24 cellular contexts compared by ENCODE assay signal in genomic region chr7:12152196-12152918, GRCh38.
"Had no signal": no experiment of that assay in that cellular context is flagged by ENCODE, and none has a peak within 500 bp of the region (broad histone marks: within the 10 kb centered on the region; RNA-seq: fewer than 3 reads in every experiment).

No MANE protein-coding gene starts in this region.

- H3K27me3 Mint-ChIP-seq: activated naive CD4-positive, alpha-beta T cell treated with anti-CD3 and anti-CD28 coated beads, Interleukin-2, amount 10 ng/mL, durations not matched to agents 7 days and 5 days; activated naive CD8-positive, alpha-beta T cell treated with anti-CD3 and anti-CD28 coated beads, Interleukin-2, amount 50 U/mL, for 24 hours had no signal

- H3K4me1 Mint-ChIP-seq: activated CD4-positive, alpha-beta T cell treated with anti-CD3 and anti-CD28 coated beads, Interleukin-2, amount 10 ng/mL, durations not matched to agents 24 days and 14 days; activated naive CD8-positive, alpha-beta T cell treated with anti-CD3 and anti-CD28 coated beads, Interleukin-2, amount 50 U/mL, for 24 hours; brain had no signal

- H3K27me3 ChIP-seq: neutrophil, stomach, upper lobe of left lung had no signal

- H3K27ac Mint-ChIP-seq: activated CD4-positive, alpha-beta T cell treated with anti-CD3 and anti-CD28 coated beads, Interleukin-2, amount 10 ng/mL, durations not matched to agents 24 days and 14 days; activated CD8-positive, alpha-beta T cell treated with anti-CD3 and anti-CD28 coated beads, Interleukin-2, amount 10 ng/mL, durations not matched to agents 7 days and 5 days; activated naive CD4-positive, alpha-beta T cell treated with anti-CD3 and anti-CD28 coated beads, Interleukin-2, amount 10 ng/mL, durations not matched to agents 7 days and 5 days; activated naive CD8-positive, alpha-beta T cell treated with anti-CD3 and anti-CD28 coated beads, Interleukin-2, amount 50 U/mL, for 24 hours; brain; naive thymus-derived CD4-positive, alpha-beta T cell; stimulated activated effector memory CD8-positive, alpha-beta T cell treated with anti-CD3 and anti-CD28 coated beads, Interleukin-12 subunit alpha, Interleukin-12 subunit beta, amount 100 ng/mL, for 72 hours; T-cell had no signal

- H3K4me3 Mint-ChIP-seq: activated CD4-positive, alpha-beta T cell treated with anti-CD3 and anti-CD28 coated beads, Interleukin-2, amount 10 ng/mL, durations not matched to agents 24 days and 14 days; activated CD8-positive, alpha-beta T cell treated with anti-CD3 and anti-CD28 coated beads, Interleukin-2, amount 10 ng/mL, durations not matched to agents 7 days and 5 days; activated naive CD4-positive, alpha-beta T cell treated with anti-CD3 and anti-CD28 coated beads, Interleukin-2, amount 10 ng/mL, durations not matched to agents 7 days and 5 days; activated naive CD8-positive, alpha-beta T cell treated with anti-CD3 and anti-CD28 coated beads, Interleukin-2, amount 50 U/mL, for 24 hours; activated T-cell treated with anti-CD3 and anti-CD28 coated beads, Interleukin-2, amount 50 U/mL, for 4 hours; brain; naive thymus-derived CD4-positive, alpha-beta T cell; stimulated activated effector memory CD8-positive, alpha-beta T cell treated with anti-CD3 and anti-CD28 coated beads, Interleukin-12 subunit alpha, Interleukin-12 subunit beta, amount 100 ng/mL, for 72 hours; T-cell had no signal

- H3K4me3 ChIP-seq: coronary artery, stomach, thoracic aorta, upper lobe of left lung had no signal

- H3K27ac ChIP-seq: coronary artery, neutrophil, parathyroid adenoma, stomach, thoracic aorta, upper lobe of left lung had no signal

- H2AFZ ChIP-seq: parathyroid adenoma had no signal

- H3K36me3 Mint-ChIP-seq: activated naive CD4-positive, alpha-beta T cell treated with anti-CD3 and anti-CD28 coated beads, Interleukin-2, amount 10 ng/mL, durations not matched to agents 7 days and 5 days; brain; naive thymus-derived CD4-positive, alpha-beta T cell; stimulated activated effector memory CD8-positive, alpha-beta T cell treated with anti-CD3 and anti-CD28 coated beads, Interleukin-12 subunit alpha, Interleukin-12 subunit beta, amount 100 ng/mL, for 72 hours; T-cell had no signal

- H3K4me1 ChIP-seq: parathyroid adenoma, stomach, upper lobe of left lung had no signal

- FAIRE-seq: frontal cortex had no signal

- H3K79me2 ChIP-seq: parathyroid adenoma had no signal

- DNase-seq: activated CD4-positive, alpha-beta T cell treated with anti-CD3 and anti-CD28 coated beads, Interleukin-2, amount 10 ng/mL, durations not matched to agents 24 days and 14 days; activated CD4-positive, CD25-positive, alpha-beta regulatory T cell; activated CD8-positive, alpha-beta T cell treated with anti-CD3 and anti-CD28 coated beads, Interleukin-2, amount 10 ng/mL, durations not matched to agents 7 days and 5 days; activated naive CD4-positive, alpha-beta T cell treated with anti-CD3 and anti-CD28 coated beads, Interleukin-2, amount 10 ng/mL, durations not matched to agents 7 days and 5 days; activated naive CD8-positive, alpha-beta T cell treated with anti-CD3 and anti-CD28 coated beads, Interleukin-2, amount 50 U/mL, for 24 hours; activated T-cell treated with anti-CD3 and anti-CD28 coated beads, Interleukin-2, amount 50 U/mL, for 4 hours; anterior cingulate cortex; central memory CD4-positive, alpha-beta T cell; head of caudate nucleus; left ventricle myocardium superior; naive thymus-derived CD4-positive, alpha-beta T cell; stimulated activated CD4-positive, alpha-beta T cell treated with anti-CD3 and anti-CD28 coated beads, Interleukin-4, amount 100 ng/mL, for 24 hours; stomach; T-cell; T-helper 9 cell; upper lobe of left lung had no signal

- H3K9me3 Mint-ChIP-seq: activated CD4-positive, alpha-beta T cell treated with anti-CD3 and anti-CD28 coated beads, Interleukin-2, amount 10 ng/mL, durations not matched to agents 24 days and 14 days; activated naive CD4-positive, alpha-beta T cell treated with anti-CD3 and anti-CD28 coated beads, Interleukin-2, amount 10 ng/mL, durations not matched to agents 7 days and 5 days; activated naive CD8-positive, alpha-beta T cell treated with anti-CD3 and anti-CD28 coated beads, Interleukin-2, amount 50 U/mL, for 24 hours; activated T-cell treated with anti-CD3 and anti-CD28 coated beads, Interleukin-2, amount 50 U/mL, for 4 hours; brain; stimulated activated effector memory CD8-positive, alpha-beta T cell treated with anti-CD3 and anti-CD28 coated beads, Interleukin-12 subunit alpha, Interleukin-12 subunit beta, amount 100 ng/mL, for 72 hours; T-cell had no signal

- H3K9ac ChIP-seq: parathyroid adenoma had no signal

- ATAC-seq: activated CD8-positive, alpha-beta T cell treated with anti-CD3 and anti-CD28 coated beads, Interleukin-2, amount 10 ng/mL, durations not matched to agents 7 days and 5 days; activated naive CD8-positive, alpha-beta T cell treated with anti-CD3 and anti-CD28 coated beads, Interleukin-2, amount 50 U/mL, for 24 hours; activated T-cell treated with anti-CD3 and anti-CD28 coated beads, Interleukin-2, amount 50 U/mL, for 4 hours; left ventricle myocardium superior; naive thymus-derived CD4-positive, alpha-beta T cell; sciatic nerve; stimulated activated effector memory CD8-positive, alpha-beta T cell treated with anti-CD3 and anti-CD28 coated beads, Interleukin-12 subunit alpha, Interleukin-12 subunit beta, amount 100 ng/mL, for 72 hours; T-cell had no signal

- H3K9me3 ChIP-seq: neutrophil, stomach, thoracic aorta, upper lobe of left lung had no signal

- H3K36me3 ChIP-seq: neutrophil, stomach, thoracic aorta, upper lobe of left lung had no signal
